Comparison of ENCODE assay signal across 8 cellular contexts in the genomic region with DNA sequence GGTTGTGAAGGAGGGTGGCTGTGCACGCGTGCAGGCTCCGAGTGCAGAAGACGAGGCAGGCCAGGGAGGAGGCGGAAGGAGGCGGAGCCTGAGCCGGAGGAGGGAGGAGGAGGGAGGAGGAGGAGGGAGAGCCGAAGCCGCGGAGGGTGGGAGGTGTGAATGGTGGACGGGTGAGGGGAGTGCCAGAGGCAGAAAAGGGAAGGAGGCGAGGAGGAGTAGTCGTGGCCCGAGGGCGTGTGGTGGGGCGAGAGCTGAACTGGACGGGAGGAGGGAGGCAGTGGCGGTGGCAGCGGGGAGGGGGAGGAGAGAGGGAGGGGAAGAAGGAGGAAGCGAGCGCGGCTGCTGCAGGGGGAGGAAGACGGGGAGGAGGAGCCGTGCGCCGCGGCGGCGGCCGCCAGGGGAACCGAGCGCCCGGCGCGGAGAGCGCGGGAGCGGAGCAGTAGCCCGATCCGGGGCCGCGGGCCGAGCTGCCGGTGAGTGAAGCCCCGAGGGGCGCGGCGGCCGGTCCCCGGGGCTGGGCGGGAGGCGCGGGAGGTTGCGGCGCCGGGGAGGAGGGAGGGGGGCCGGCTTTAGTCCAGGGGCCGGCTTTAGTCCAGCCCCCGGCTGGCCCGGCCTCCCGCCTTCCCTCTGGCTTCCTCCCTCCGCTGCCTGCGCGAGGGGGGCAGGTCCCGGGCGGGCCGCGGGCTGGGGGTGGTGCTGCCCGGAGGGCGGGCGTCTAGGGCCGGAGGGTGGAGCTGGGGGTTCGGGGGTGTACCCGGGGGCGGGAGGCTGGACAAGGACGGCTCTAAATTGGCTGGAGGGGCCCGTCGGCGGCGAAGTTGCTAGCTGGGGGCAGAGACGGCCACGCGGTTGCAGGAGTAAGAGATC. TPM values are rescaled to one million over a fixed set of nuclear protein-coding genes. Genes with fewer than 3 reads are reported as not detected.
DNase-seq lines count a peak whose midpoint lies in the region; ATAC-seq, FAIRE-seq and TF ChIP-seq lines count a peak whose summit lies in the region.

A gene (plus strand): TSS at position 815 of the 867 bp plus-strand sequence. CDS start 661 bp downstream, outside the sequence.

- no peak for FAIRE-seq in D721Med (lab: Jason Lieb, UNC)

- no peaks in the 10 kb centered on the region for H3K9me3 ChIP-seq in esophagus muscularis mucosa

- no peaks in the 10 kb centered on the region for H3K27me3 ChIP-seq in esophagus muscularis mucosa

- intact Hi-C loops in esophagus muscularis mucosa (cut with DNase I), result no loop called here

- TF ChIP-seq POLR2A in esophagus muscularis mucosa (IDR thresholded peaks at IDR 0.05; ENCODE audit: low read depth), result no peak

- H3K27ac Mint-ChIP-seq in activated T-cell treated with anti-CD3 and anti-CD28 coated beads, Interleukin-2, amount 50 U/mL, for 24 hours, result peak within 1 kb of the TSS; percentile 88

- no peaks in the 10 kb centered on the region for H3K36me3 ChIP-seq in esophagus muscularis mucosa

- DNase-seq in D721Med (ENCODE audit: insufficient read length, low spot score) (peak; percentile 37), HuH-7 (ENCODE audit: low spot score) (peak; percentile 70), esophagus muscularis mucosa (ENCODE audit: extremely low spot score) (peak; percentile 93), myocyte (ENCODE audit: low read depth) (peak; percentile 79)
- peak; percentile 85 for DNase-seq in activated T-cell treated with anti-CD3 and anti-CD28 coated beads, Interleukin-2, amount 50 U/mL, for 24 hours
- DNase-seq in stimulated activated CD8-positive, alpha-beta memory T cell treated with anti-CD3 and anti-CD28 coated beads, Interleukin-7, amount 100 ng/mL, for 48 hours (ENCODE audit: extremely low read depth in 1 of 2, low read depth in 1 of 2), result peak; percentile 45 to 69

- H3K4me3 Mint-ChIP-seq in activated T-cell treated with anti-CD3 and anti-CD28 coated beads, Interleukin-2, amount 50 U/mL, for 24 hours, result peak within 1 kb of the TSS; percentile 84

- peaks cover 38% of the 10 kb centered on the region for H3K4me1 Mint-ChIP-seq in activated T-cell treated with anti-CD3 and anti-CD28 coated beads, Interleukin-2, amount 50 U/mL, for 24 hours (ENCODE audit: low read depth)

- H3K36me3 Mint-ChIP-seq in activated T-cell treated with anti-CD3 and anti-CD28 coated beads, Interleukin-2, amount 50 U/mL, for 24 hours (ENCODE audit: low read depth), result no peaks in the 10 kb centered on the region

- TF ChIP-seq CTCF in D721Med (IDR thresholded peaks at IDR 0.05; ENCODE audit: insufficient read depth, missing control alignments) (no peak), esophagus muscularis mucosa (IDR thresholded peaks at IDR 0.05) (peak in 2 of 3 experiments; percentile 6 to 27)

- H3K9me3 Mint-ChIP-seq in activated T-cell treated with anti-CD3 and anti-CD28 coated beads, Interleukin-2, amount 50 U/mL, for 24 hours, result no peaks in the 10 kb centered on the region

- peaks cover 32% of the 10 kb centered on the region for H3K27me3 Mint-ChIP-seq in activated T-cell treated with anti-CD3 and anti-CD28 coated beads, Interleukin-2, amount 50 U/mL, for 24 hours

- peak; percentile 77 for ATAC-seq in GM21447 (IDR thresholded peaks at IDR 0.05; ENCODE audit: unreplicated experiment)

- 22% methylated on average over 45 of the region's 83 CpGs for WGBS in esophagus muscularis mucosa

- H3K4me3 ChIP-seq in esophagus muscularis mucosa, result peak within 1 kb of the TSS; percentile 66 to 84 (median 72)

- H3K27ac ChIP-seq in esophagus muscularis mucosa (replicated peaks in 1 of 4), result peak within 1 kb of the TSS; percentile 86 to 93 (median 88)

- TF ChIP-seq EP300 in esophagus muscularis mucosa (IDR thresholded peaks at IDR 0.05), result no peak

- peaks cover 9 to 31% (median 27%) of the 10 kb centered on the region in 4 donors for H3K4me1 ChIP-seq in esophagus muscularis mucosa

TF ChIP-seq in PFSK-1, 5 proteins besides CTCF, POLR2A, EP300 and RAD21:
- TF ChIP-seq SIN3A (IDR thresholded peaks at IDR 0.05; ENCODE audit: borderline replicate concordance, insufficient read depth, low read length), result peak; percentile 63; the same call in 1 of the 2 replicates
- TF ChIP-seq POLR2AphosphoS5 (IDR thresholded peaks at IDR 0.05; ENCODE audit: low read depth, low read length), result peak; percentile 79
- TF ChIP-seq, protein P1, sequence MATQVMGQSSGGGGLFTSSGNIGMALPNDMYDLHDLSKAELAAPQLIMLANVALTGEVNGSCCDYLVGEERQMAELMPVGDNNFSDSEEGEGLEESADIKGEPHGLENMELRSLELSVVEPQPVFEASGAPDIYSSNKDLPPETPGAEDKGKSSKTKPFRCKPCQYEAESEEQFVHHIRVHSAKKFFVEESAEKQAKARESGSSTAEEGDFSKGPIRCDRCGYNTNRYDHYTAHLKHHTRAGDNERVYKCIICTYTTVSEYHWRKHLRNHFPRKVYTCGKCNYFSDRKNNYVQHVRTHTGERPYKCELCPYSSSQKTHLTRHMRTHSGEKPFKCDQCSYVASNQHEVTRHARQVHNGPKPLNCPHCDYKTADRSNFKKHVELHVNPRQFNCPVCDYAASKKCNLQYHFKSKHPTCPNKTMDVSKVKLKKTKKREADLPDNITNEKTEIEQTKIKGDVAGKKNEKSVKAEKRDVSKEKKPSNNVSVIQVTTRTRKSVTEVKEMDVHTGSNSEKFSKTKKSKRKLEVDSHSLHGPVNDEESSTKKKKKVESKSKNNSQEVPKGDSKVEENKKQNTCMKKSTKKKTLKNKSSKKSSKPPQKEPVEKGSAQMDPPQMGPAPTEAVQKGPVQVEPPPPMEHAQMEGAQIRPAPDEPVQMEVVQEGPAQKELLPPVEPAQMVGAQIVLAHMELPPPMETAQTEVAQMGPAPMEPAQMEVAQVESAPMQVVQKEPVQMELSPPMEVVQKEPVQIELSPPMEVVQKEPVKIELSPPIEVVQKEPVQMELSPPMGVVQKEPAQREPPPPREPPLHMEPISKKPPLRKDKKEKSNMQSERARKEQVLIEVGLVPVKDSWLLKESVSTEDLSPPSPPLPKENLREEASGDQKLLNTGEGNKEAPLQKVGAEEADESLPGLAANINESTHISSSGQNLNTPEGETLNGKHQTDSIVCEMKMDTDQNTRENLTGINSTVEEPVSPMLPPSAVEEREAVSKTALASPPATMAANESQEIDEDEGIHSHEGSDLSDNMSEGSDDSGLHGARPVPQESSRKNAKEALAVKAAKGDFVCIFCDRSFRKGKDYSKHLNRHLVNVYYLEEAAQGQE (IDR thresholded peaks at IDR 0.05; ENCODE audit: insufficient read depth in 1 of 2, low read depth in 2 of 2, low read length in 2 of 2), result no peak
- 0 out of 2 replicates have a peak, but pooled peaks have one; percentile 51 for TF ChIP-seq TAF1 (IDR thresholded peaks at IDR 0.05; ENCODE audit: borderline replicate concordance, insufficient read depth, low read length)
- TF ChIP-seq FOXP2 (optimal IDR thresholded peaks at IDR 0.05; ENCODE audit: borderline replicate concordance, extremely low read depth, extremely low read length, insufficient read depth), result no peak

RNA-seq across cellular contexts. Expression of the gene that starts here (rescaled TPM):
- polyA plus RNA-seq in PFSK-1 (2012; ENCODE audit: insufficient read length, low read depth), result 38.2 TPM
- 10 to 100 TPM in 3 of 4 donors, 1 to 10 TPM in 1; 8.2 to 13.4 (median 11.1) TPM for total RNA-seq in esophagus muscularis mucosa
- 21.6 and 21.8 TPM in 2 replicates for total RNA-seq in myocyte
- 7.7 TPM for polyA plus RNA-seq in myocyte (2012)

Comparison
In these comparisons a context has a peak if more than half of its experiments do, and no peak if none do; other contexts are left out.
1. Peak in every context shown above with its lines: DNase-seq, ATAC-seq, H3K4me3 ChIP-seq and H3K27ac ChIP-seq.
2. DNase-seq: peak in every context shown above with its lines; median percentile 93 in esophagus muscularis mucosa; 85 in activated T-cell treated with anti-CD3 and anti-CD28 coated beads, Interleukin-2, amount 50 U/mL, for 24 hours; 79 in myocyte; 70 in HuH-7; 57 in stimulated activated CD8-positive, alpha-beta memory T cell treated with anti-CD3 and anti-CD28 coated beads, Interleukin-7, amount 100 ng/mL, for 48 hours; 37 in D721Med.